14 cellular contexts compared by ENCODE assay signal in genomic region chr12:42735869-42736361, GRCh38.
DNase-seq lines count a peak whose midpoint lies in the region; ATAC-seq and TF ChIP-seq lines count a peak whose summit lies in the region.
"Had no signal": no experiment of that assay in that cellular context is flagged by ENCODE, and none has a peak within 500 bp of the region (broad histone marks: within the 10 kb centered on the region; RNA-seq: fewer than 3 reads in every experiment).

No MANE protein-coding gene starts in this region.

- H3K9ac ChIP-seq in skeletal muscle tissue (ENCODE audit: low read depth in 1 of 3, low read length in 3 of 3): peak overlapping the region in 2 of 3 donors; percentile 2 to 61

- no peaks in the 10 kb centered on the region for H3K4me1 Mint-ChIP-seq in CD8-positive, alpha-beta T cell (ENCODE audit: low read depth)

- POLR2A ChIA-PET in CD8-positive, alpha-beta T cell (lab: Charles Lee): no interaction called here

- no peaks in the 10 kb centered on the region for H3K36me3 Mint-ChIP-seq in CD8-positive, alpha-beta T cell
- H3K36me3 Mint-ChIP-seq: activated naive CD8-positive, alpha-beta T cell had no signal

- no peak for ATAC-seq in HG03139 (IDR thresholded peaks at IDR 0.05; ENCODE audit: unreplicated experiment)
- ATAC-seq in CD8-positive, alpha-beta T cell: no peak
- ATAC-seq: activated CD4-positive, CD25-positive, alpha-beta regulatory T cell treated with anti-CD3 and anti-CD28 coated beads, Interleukin-2, amount 50 U/mL, for 24 hours had no signal

- CTCF ChIA-PET in CD8-positive, alpha-beta T cell (lab: Charles Lee): no interaction called here

- TF ChIP-seq CTCF in coronary artery (IDR thresholded peaks at IDR 0.05): no peak
- no peak for TF ChIP-seq CTCF in CD8-positive, alpha-beta T cell (IDR thresholded peaks at IDR 0.05)

- H3K4me3 ChIP-seq in coronary artery: peak overlapping the region; percentile 35
- peak overlapping the region in 1 of 3 donors; percentile 28 for H3K4me3 ChIP-seq in skeletal muscle tissue (ENCODE audit: low read length in 3 of 3)
- H3K4me3 ChIP-seq in CD8-positive, alpha-beta T cell (ENCODE audit: low read depth, low read length): no peak overlapping the region

- no peaks in the 10 kb centered on the region for H3K27me3 ChIP-seq in skeletal muscle tissue (ENCODE audit: control insufficient read depth in 3 of 3, insufficient read depth in 3 of 3, low read length in 3 of 3)
- no peaks in the 10 kb centered on the region for H3K27me3 ChIP-seq in CD8-positive, alpha-beta T cell (ENCODE audit: insufficient read depth, low read length)

- no peak overlapping the region for H3K27ac ChIP-seq in coronary artery
- H3K27ac ChIP-seq in skeletal muscle tissue (ENCODE audit: low read depth, low read length): peak overlapping the region; percentile 78
- no peak overlapping the region for H3K27ac ChIP-seq in CD8-positive, alpha-beta T cell (ENCODE audit: low read depth, low read length)

- intact Hi-C loops in CD8-positive, alpha-beta T cell (cut with DNase I, micrococcal nuclease): no loop called here

- H3K36me3 ChIP-seq in skeletal muscle tissue (ENCODE audit: control insufficient read depth in 3 of 3, insufficient read depth in 3 of 3, low read length in 3 of 3): no peaks in the 10 kb centered on the region
- H3K36me3 ChIP-seq in CD8-positive, alpha-beta T cell (ENCODE audit: insufficient read depth, low read length): no peaks in the 10 kb centered on the region

- H3K27me3 Mint-ChIP-seq in CD8-positive, alpha-beta T cell (ENCODE audit: low read depth): no peaks in the 10 kb centered on the region
- H3K27me3 Mint-ChIP-seq: activated naive CD8-positive, alpha-beta T cell had no signal

- DNase-seq in NCI-H69 (lab: John Stamatoyannopoulos, UW) (peak; percentile 79), coronary artery (ENCODE audit: low spot score) (no peak), islet precursor cell (peak; percentile 84), NCI-H82 treated with DMSO at 0.1 percent for 48 hours (lab: John Stamatoyannopoulos, UW; ENCODE audit: unreplicated experiment) (no peak)
- DNase-seq in CD8-positive, alpha-beta T cell: no peak
- DNase-seq: activated CD8-positive, alpha-beta memory T cell treated with anti-CD3 and anti-CD28 coated beads, Interleukin-2, amount 50 U/mL, for 48 hours; HCEC 1CT; retina; stimulated activated naive CD4-positive, alpha-beta T cell treated with Interleukin-2 at 50 U/mL for 16 hours; SW 1271 had no signal

- peaks cover 25 to 45% (median 28%) of the 10 kb centered on the region in 3 donors for H3K4me1 ChIP-seq in skeletal muscle tissue (ENCODE audit: control insufficient read depth in 3 of 3, insufficient read depth in 3 of 3, low read length in 3 of 3)
- H3K4me1 ChIP-seq in CD8-positive, alpha-beta T cell (ENCODE audit: insufficient read depth, low read length): no peaks in the 10 kb centered on the region

- no peaks in the 10 kb centered on the region for H3K9me3 Mint-ChIP-seq in CD8-positive, alpha-beta T cell

- no peaks in the 10 kb centered on the region for H3K9me3 ChIP-seq in skeletal muscle tissue (ENCODE audit: control insufficient read depth in 3 of 3, low read length in 3 of 3)
- H3K9me3 ChIP-seq in CD8-positive, alpha-beta T cell (ENCODE audit: low read length): no peaks in the 10 kb centered on the region

- no peak overlapping the region for H3K27ac Mint-ChIP-seq in CD8-positive, alpha-beta T cell
- H3K27ac Mint-ChIP-seq: activated naive CD8-positive, alpha-beta T cell had no signal

- H3K4me3 Mint-ChIP-seq in CD8-positive, alpha-beta T cell: no peak overlapping the region
- H3K4me3 Mint-ChIP-seq: activated naive CD8-positive, alpha-beta T cell had no signal

Comparison
In these comparisons a context has a peak if more than half of its experiments do, and no peak if none do; other contexts are left out.
1. DNase-seq: peak in NCI-H69 (single experiment) and islet precursor cell (single experiment); none in coronary artery (single experiment), NCI-H82 treated with DMSO at 0.1 percent for 48 hours (single experiment) and CD8-positive, alpha-beta T cell (0 of 7).